9 cellular contexts compared by ENCODE assay signal in the genomic region with DNA sequence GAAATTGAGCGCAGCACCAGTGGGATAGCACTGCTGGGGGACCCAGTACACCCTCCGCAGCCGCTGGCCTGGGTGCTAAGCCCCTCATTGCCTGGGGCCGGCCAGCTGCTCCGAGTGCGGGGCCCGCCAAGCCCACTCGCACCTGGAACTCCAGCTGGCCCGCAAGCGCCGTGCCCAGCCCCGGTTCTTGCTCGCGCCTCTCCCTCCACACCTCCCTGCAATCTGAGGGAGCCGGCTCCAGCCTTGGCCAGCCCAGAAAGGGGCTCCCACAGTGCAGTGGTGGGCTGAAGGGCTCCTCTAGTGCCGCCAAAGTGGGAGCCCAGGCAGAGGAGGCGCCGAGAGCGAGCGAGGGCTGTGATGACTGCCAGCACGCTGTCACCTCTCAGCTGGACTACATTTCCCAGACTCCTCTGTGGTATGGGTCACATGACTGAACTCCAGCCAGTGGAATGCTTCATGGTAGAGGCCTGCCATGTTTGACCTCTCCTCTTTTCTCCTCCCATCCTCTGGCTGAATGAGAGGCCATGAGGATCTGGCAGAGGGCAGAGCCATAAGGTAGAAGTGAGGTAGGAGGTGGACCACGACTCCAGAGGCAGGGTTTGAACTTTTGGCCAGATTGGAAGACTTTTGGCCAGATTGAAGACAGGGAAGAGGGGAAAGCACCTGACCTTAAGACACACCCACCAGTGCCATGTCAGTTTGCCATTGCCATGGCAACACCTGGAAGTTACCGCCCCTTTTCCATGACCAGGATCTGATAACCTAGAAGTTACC. TPM values are rescaled to one million over a fixed set of nuclear protein-coding genes. Genes with fewer than 3 reads are reported as not detected.
DNase-seq lines count a peak whose midpoint lies in the region; ATAC-seq and TF ChIP-seq lines count a peak whose summit lies in the region.
"Had no signal": no experiment of that assay in that cellular context is flagged by ENCODE, and none has a peak within 500 bp of the region (broad histone marks: within the 10 kb centered on the region; RNA-seq: fewer than 3 reads in every experiment).

No MANE protein-coding gene starts in this region.

- no peaks in the 10 kb centered on the region for H3K36me3 Mint-ChIP-seq in activated CD4-positive, alpha-beta T cell treated with anti-CD3 and anti-CD28 coated beads, Interleukin-2, amount 10 ng/mL, durations not matched to agents 24 days and 14 days (ENCODE audit: low read depth)

- H3K9me3 Mint-ChIP-seq in activated CD4-positive, alpha-beta T cell treated with anti-CD3 and anti-CD28 coated beads, Interleukin-2, amount 10 ng/mL, durations not matched to agents 24 days and 14 days: no peaks in the 10 kb centered on the region

- no peak overlapping the region for H3K27ac ChIP-seq in spleen

- peak; percentile 73 for DNase-seq in activated CD4-positive, alpha-beta T cell treated with anti-CD3 and anti-CD28 coated beads, Interleukin-2, amount 10 ng/mL, durations not matched to agents 24 days and 14 days
- DNase-seq in activated CD4-positive, alpha-beta T cell treated with anti-CD3 and anti-CD28 coated beads for 1 hour: no peak
- DNase-seq in NCI-H2171 (lab: John Stamatoyannopoulos, UW): peak; percentile 62
- DNase-seq in cerebellar cortex (ENCODE audit: low spot score): peak; percentile 47
- DNase-seq in spleen: peak; percentile 67
- DNase-seq in superior temporal gyrus (ENCODE audit: extremely low spot score): no peak
- DNase-seq in NCI-H2029 (lab: John Stamatoyannopoulos, UW): no peak
- DNase-seq: DMS79 had no signal

- 89 to 93% (median 91%) methylated on average over 23 of the region's 23 CpGs for WGBS in spleen, 5 donors

- H3K27ac Mint-ChIP-seq in activated CD4-positive, alpha-beta T cell treated with anti-CD3 and anti-CD28 coated beads, Interleukin-2, amount 10 ng/mL, durations not matched to agents 24 days and 14 days: peak overlapping the region; percentile 79

- H3K4me3 Mint-ChIP-seq in activated CD4-positive, alpha-beta T cell treated with anti-CD3 and anti-CD28 coated beads, Interleukin-2, amount 10 ng/mL, durations not matched to agents 24 days and 14 days: no peak overlapping the region

- H3K4me1 ChIP-seq in spleen: no peaks in the 10 kb centered on the region

- H3K4me3 ChIP-seq in spleen: no peak overlapping the region

- peaks cover 2% of the 10 kb centered on the region for H3K4me1 Mint-ChIP-seq in activated CD4-positive, alpha-beta T cell treated with anti-CD3 and anti-CD28 coated beads, Interleukin-2, amount 10 ng/mL, durations not matched to agents 24 days and 14 days

- ATAC-seq in GM21390 (IDR thresholded peaks at IDR 0.05; ENCODE audit: unreplicated experiment): no peak

- intact Hi-C loops in activated CD4-positive, alpha-beta T cell treated with anti-CD3 and anti-CD28 coated beads, Interleukin-2, amount 10 ng/mL, durations not matched to agents 24 days and 14 days (cut with micrococcal nuclease): no loop called here
- intact Hi-C loops in spleen (cut with DNase I; ENCODE audit: low total_unique reads): no loop called here

- peaks cover 0 to 40% (median 7%) of the 10 kb centered on the region in 7 donors for H3K27me3 ChIP-seq in spleen (replicated peaks in 1 of 7)

- no peak for TF ChIP-seq POLR2A in spleen (IDR thresholded peaks at IDR 0.05)

- no peaks in the 10 kb centered on the region for H3K27me3 Mint-ChIP-seq in activated CD4-positive, alpha-beta T cell treated with anti-CD3 and anti-CD28 coated beads, Interleukin-2, amount 10 ng/mL, durations not matched to agents 24 days and 14 days

- H3K9me3 ChIP-seq in spleen: no peaks in the 10 kb centered on the region

- H3K36me3 ChIP-seq in spleen: no peaks in the 10 kb centered on the region

- TF ChIP-seq CTCF in spleen (IDR thresholded peaks at IDR 0.05 in 8 of 11, conservative IDR thresholded peaks at IDR 0.05 in 3 of 11): no peak

RNA-seq across cellular contexts. Expression of gene MRGPRD, which starts 6.2 kb away (rescaled TPM):
- not detected in 2 replicates for total RNA-seq in activated CD4-positive, alpha-beta T cell treated with anti-CD3 and anti-CD28 coated beads, Interleukin-2, amount 10 ng/mL, durations not matched to agents 24 days and 14 days
- total RNA-seq in spleen: not detected
- not detected for polyA plus RNA-seq in spleen

RNA-seq across cellular contexts. Expression of gene MRGPRF, which starts 38.4 kb away (rescaled TPM):
- total RNA-seq in activated CD4-positive, alpha-beta T cell treated with anti-CD3 and anti-CD28 coated beads, Interleukin-2, amount 10 ng/mL, durations not matched to agents 24 days and 14 days: not detected in 2 replicates
- 10 to 100 TPM in 5 of 7 donors, 1 to 10 TPM in 2; 7.2 to 21.2 (median 11.7) TPM for total RNA-seq in spleen
- 1 to 10 TPM; 2.2 to 7.9 (median 5.0) TPM for polyA plus RNA-seq in spleen

Comparison
In these comparisons a context has a peak if more than half of its experiments do, and no peak if none do; other contexts are left out.
1. DNase-seq: peak in activated CD4-positive, alpha-beta T cell treated with anti-CD3 and anti-CD28 coated beads, Interleukin-2, amount 10 ng/mL, durations not matched to agents 24 days and 14 days (single experiment), NCI-H2171 (single experiment), cerebellar cortex (single experiment) and spleen (single experiment); none in activated CD4-positive, alpha-beta T cell treated with anti-CD3 and anti-CD28 coated beads for 1 hour (single experiment), superior temporal gyrus (single experiment) and NCI-H2029 (single experiment).